In the genomic region with DNA sequence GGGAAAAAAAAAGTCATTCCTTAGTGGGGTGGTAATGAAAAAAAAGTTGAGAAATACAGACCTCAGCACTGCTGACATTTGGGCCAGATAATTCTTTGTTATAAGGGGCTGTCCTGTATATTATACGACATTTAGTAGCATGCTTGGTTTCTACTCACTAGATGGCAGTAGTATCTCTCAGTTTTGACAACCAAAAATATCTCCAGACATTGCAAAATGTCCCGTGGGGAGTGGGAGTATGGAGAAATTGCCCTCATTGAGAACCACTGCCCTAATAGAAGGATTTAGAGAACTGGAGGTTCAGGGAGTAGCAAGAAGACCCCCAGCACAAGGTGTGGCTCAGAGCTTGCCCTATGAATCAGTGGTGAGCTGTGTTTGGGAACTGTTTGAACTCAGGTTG, we compare ENCODE assay signal across 13 cellular contexts. TPM values are rescaled to one million over a fixed set of nuclear protein-coding genes. Genes with fewer than 3 reads are reported as not detected.
A peak's percentile ranks its signal among the peaks of the same experiment; 100 is the strongest.
DNase-seq lines count a peak whose midpoint lies in the region; TF ChIP-seq lines count a peak whose summit lies in the region.
"Had no signal": no experiment of that assay in that cellular context is flagged by ENCODE, and none has a peak within 500 bp of the region (broad histone marks: within the 10 kb centered on the region; RNA-seq: fewer than 3 reads in every experiment).

No MANE protein-coding gene starts in this region.

- H3K27me3 ChIP-seq in SK-N-SH (ENCODE audit: insufficient read depth) = no peaks in the 10 kb centered on the region
- H3K27me3 ChIP-seq: SJSA1 had no signal

- no peak overlapping the region for H3K27ac ChIP-seq in SK-N-SH (ENCODE audit: low read depth in 2 of 2, low read length in 1 of 2)
- H3K27ac ChIP-seq: psoas muscle, SJSA1 had no signal

- no peaks in the 10 kb centered on the region for H3K4me1 Mint-ChIP-seq in glutamatergic neuron (ENCODE audit: low read depth, unreplicated experiment)
- H3K4me1 Mint-ChIP-seq: stimulated activated memory B cell treated with anti-CD40 and anti-IgM and Interleukin-4, amounts not matched to agents 10 μg/mL and 1 μg/mL and 100 μg/mL, for 72 hours had no signal

- H2AFZ ChIP-seq in SK-N-SH (ENCODE audit: low read depth) = no peak overlapping the region

- POLR2A ChIA-PET in SK-N-SH (lab: Yijun Ruan, JAX) = no interaction called here

- no peaks in the 10 kb centered on the region for H4K20me1 ChIP-seq in SK-N-SH (ENCODE audit: insufficient read depth)

- no peaks in the 10 kb centered on the region for H3F3A ChIP-seq in SK-N-SH (replicated peaks; ENCODE audit: insufficient read depth)

- H3K4me3 Mint-ChIP-seq in glutamatergic neuron (ENCODE audit: unreplicated experiment) = no peak overlapping the region
- H3K4me3 Mint-ChIP-seq: stimulated activated memory B cell treated with anti-CD40 and anti-IgM and Interleukin-4, amounts not matched to agents 10 μg/mL and 1 μg/mL and 100 μg/mL, for 72 hours had no signal

- no peaks in the 10 kb centered on the region for H3K4me1 ChIP-seq in SK-N-SH (ENCODE audit: control insufficient read depth in 1 of 2, insufficient read depth in 2 of 2, low read depth in 1 of 2, low read length in 1 of 2)
- H3K4me1 ChIP-seq: psoas muscle, SJSA1 had no signal

- no peak for TF ChIP-seq EP300 in SK-N-SH (IDR thresholded peaks at IDR 0.05; ENCODE audit: borderline replicate concordance in 1 of 2, low read depth in 1 of 2, low read length in 1 of 2)

- CTCF ChIA-PET in SK-N-SH (lab: Yijun Ruan, JAX) = interaction anchor here (0.7 to 6.6 kb wide), 7 partner anchors 10 to 140 kb away, joined by 3 to 48 read pairs (median 4); no protein-coding TSS in a partner anchor

- H3K36me3 Mint-ChIP-seq in glutamatergic neuron (ENCODE audit: unreplicated experiment) = no peaks in the 10 kb centered on the region

- no peaks in the 10 kb centered on the region for H3K9me3 ChIP-seq in SK-N-SH
- H3K9me3 ChIP-seq: psoas muscle, SJSA1 had no signal

- H3K36me3 ChIP-seq in SK-N-SH (replicated peaks in 1 of 2; ENCODE audit: control insufficient read depth in 1 of 2, insufficient read depth in 2 of 2, low read length in 1 of 2) = peaks cover 68 to 78% of the 10 kb centered on the region in 2 experiments

- no peaks in the 10 kb centered on the region for H3K9me2 ChIP-seq in SK-N-SH

- TF ChIP-seq RAD21 in SK-N-SH (IDR thresholded peaks at IDR 0.05; ENCODE audit: low read length) = peak; percentile 35; the same call in 1 of the 2 replicates

- WGBS in SK-N-SH (ENCODE audit: low lambda C conversion rate) = 37% methylated on average over 2 of the region's 2 CpGs

- H3K79me2 ChIP-seq in SK-N-SH (ENCODE audit: insufficient read depth) = no peaks in the 10 kb centered on the region

- H3K9me3 Mint-ChIP-seq in glutamatergic neuron (ENCODE audit: unreplicated experiment) = no peaks in the 10 kb centered on the region
- H3K9me3 Mint-ChIP-seq: stimulated activated memory B cell treated with anti-CD40 and anti-IgM and Interleukin-4, amounts not matched to agents 10 μg/mL and 1 μg/mL and 100 μg/mL, for 72 hours had no signal

- DNase-seq in AG10803 (ENCODE audit: low read depth) (peak; percentile 8), SK-N-SH (no peak), glutamatergic neuron (no peak), UCSD-AML1 (lab: John Stamatoyannopoulos, UW; ENCODE audit: unreplicated experiment) (no peak)
- DNase-seq in stimulated activated CD4-positive, alpha-beta T cell treated with anti-CD3 and anti-CD28 coated beads, Interleukin-2, amount 100 ng/mL, for 24 hours = no peak
- DNase-seq in activated naive CD4-positive, alpha-beta T cell (lab: John Stamatoyannopoulos, UW) = no peak
- no peak for DNase-seq in activated CD4-positive, alpha-beta T cell treated with anti-CD3 and anti-CD28 coated beads for 48 hours
- DNase-seq: H7, head of caudate nucleus, psoas muscle had no signal

- no peak overlapping the region for H3K4me3 ChIP-seq in AG10803 (ENCODE audit: low read length)
- H3K4me3 ChIP-seq in SK-N-SH (ENCODE audit: low read depth in 2 of 2, low read length in 1 of 2) = no peak overlapping the region
- H3K4me3 ChIP-seq: psoas muscle, SJSA1 had no signal

- peak overlapping the region; percentile 15 for H3K27ac Mint-ChIP-seq in glutamatergic neuron (ENCODE audit: unreplicated experiment)
- H3K27ac Mint-ChIP-seq: stimulated activated memory B cell treated with anti-CD40 and anti-IgM and Interleukin-4, amounts not matched to agents 10 μg/mL and 1 μg/mL and 100 μg/mL, for 72 hours had no signal

- H3K27me3 Mint-ChIP-seq in glutamatergic neuron (ENCODE audit: unreplicated experiment) = no peaks in the 10 kb centered on the region
- H3K27me3 Mint-ChIP-seq: stimulated activated memory B cell treated with anti-CD40 and anti-IgM and Interleukin-4, amounts not matched to agents 10 μg/mL and 1 μg/mL and 100 μg/mL, for 72 hours had no signal

- TF ChIP-seq CTCF in AG10803 (conservative IDR thresholded peaks at IDR 0.05; ENCODE audit: low read length) = peak; percentile 41
- TF ChIP-seq CTCF in GM12873 (IDR thresholded peaks at IDR 0.05; ENCODE audit: insufficient read depth, low read depth, low read length, missing control alignments) = peak; percentile 44
- peak; percentile 55 for TF ChIP-seq CTCF in SK-N-SH (IDR thresholded peaks at IDR 0.05)
- peak; percentile 47 for TF ChIP-seq CTCF in glutamatergic neuron (IDR thresholded peaks at IDR 0.05; ENCODE audit: partially characterized antibody, unreplicated experiment)

- H3K9ac ChIP-seq in SK-N-SH = no peak overlapping the region

- H3K4me2 ChIP-seq in SK-N-SH = no peak overlapping the region

TF ChIP-seq in SK-N-SH, 30 proteins besides CTCF, POLR2A, EP300 and RAD21:
- no peak for TF ChIP-seq SIN3A (IDR thresholded peaks at IDR 0.05; ENCODE audit: borderline replicate concordance, low read depth, low read length)
- no peak for TF ChIP-seq GABPA (IDR thresholded peaks at IDR 0.05; ENCODE audit: low read depth)
- no peak for TF ChIP-seq ELF1 (IDR thresholded peaks at IDR 0.05)
- no peak for TF ChIP-seq MXI1 (IDR thresholded peaks at IDR 0.05; ENCODE audit: low read depth, low read length)
- 0 out of 2 replicates have a peak, but pooled peaks have one; percentile 3 for TF ChIP-seq SMC3 (IDR thresholded peaks at IDR 0.05; ENCODE audit: low read depth, low read length)
- TF ChIP-seq YY1 (IDR thresholded peaks at IDR 0.05; ENCODE audit: low read depth) = no peak

RNA-seq across cellular contexts. Expression of gene TEX264, which starts 28.6 kb away (rescaled TPM):
- 82.1 and 86.0 TPM in 2 replicates for polyA plus RNA-seq in SK-N-SH (2012; rRNA removed)
- polyA plus RNA-seq in SK-N-SH (2012; cell fraction: cytosol; rRNA removed) = 39.3 and 60.0 TPM in 2 replicates
- polyA plus RNA-seq in SK-N-SH (2012; cell fraction: nucleus; rRNA removed) = 71.2 and 84.0 TPM in 2 replicates
- total RNA-seq in glutamatergic neuron (ENCODE audit: unreplicated experiment) = 13.2 TPM
